Comparison of ENCODE assay signal across 1 cellular context in the genomic region with DNA sequence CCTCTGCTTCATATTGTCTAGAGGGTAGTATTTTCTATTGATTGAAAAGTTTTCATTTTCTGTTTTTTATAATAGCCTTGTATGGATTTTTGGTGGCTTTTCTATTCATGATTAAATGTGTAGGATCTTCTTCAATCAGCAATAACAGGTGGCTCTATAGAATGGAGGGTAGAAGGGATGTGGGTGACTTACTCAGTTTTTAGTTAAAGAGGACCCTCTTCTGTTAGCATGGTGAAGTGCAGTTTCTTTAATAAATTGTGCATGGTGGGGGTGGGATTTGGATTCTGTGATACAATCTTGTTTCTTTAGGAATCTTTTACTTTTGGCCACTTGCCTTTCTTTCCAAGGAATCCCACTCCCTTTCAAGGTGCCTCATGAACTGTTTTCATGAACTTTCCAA.
TF ChIP-seq lines count a peak whose summit lies in the region.

No MANE protein-coding gene starts in this region.

TF ChIP-seq in GM23338, 12 proteins besides CTCF, POLR2A, EP300 and RAD21 (continued from another document):
- TF ChIP-seq, protein P1, sequence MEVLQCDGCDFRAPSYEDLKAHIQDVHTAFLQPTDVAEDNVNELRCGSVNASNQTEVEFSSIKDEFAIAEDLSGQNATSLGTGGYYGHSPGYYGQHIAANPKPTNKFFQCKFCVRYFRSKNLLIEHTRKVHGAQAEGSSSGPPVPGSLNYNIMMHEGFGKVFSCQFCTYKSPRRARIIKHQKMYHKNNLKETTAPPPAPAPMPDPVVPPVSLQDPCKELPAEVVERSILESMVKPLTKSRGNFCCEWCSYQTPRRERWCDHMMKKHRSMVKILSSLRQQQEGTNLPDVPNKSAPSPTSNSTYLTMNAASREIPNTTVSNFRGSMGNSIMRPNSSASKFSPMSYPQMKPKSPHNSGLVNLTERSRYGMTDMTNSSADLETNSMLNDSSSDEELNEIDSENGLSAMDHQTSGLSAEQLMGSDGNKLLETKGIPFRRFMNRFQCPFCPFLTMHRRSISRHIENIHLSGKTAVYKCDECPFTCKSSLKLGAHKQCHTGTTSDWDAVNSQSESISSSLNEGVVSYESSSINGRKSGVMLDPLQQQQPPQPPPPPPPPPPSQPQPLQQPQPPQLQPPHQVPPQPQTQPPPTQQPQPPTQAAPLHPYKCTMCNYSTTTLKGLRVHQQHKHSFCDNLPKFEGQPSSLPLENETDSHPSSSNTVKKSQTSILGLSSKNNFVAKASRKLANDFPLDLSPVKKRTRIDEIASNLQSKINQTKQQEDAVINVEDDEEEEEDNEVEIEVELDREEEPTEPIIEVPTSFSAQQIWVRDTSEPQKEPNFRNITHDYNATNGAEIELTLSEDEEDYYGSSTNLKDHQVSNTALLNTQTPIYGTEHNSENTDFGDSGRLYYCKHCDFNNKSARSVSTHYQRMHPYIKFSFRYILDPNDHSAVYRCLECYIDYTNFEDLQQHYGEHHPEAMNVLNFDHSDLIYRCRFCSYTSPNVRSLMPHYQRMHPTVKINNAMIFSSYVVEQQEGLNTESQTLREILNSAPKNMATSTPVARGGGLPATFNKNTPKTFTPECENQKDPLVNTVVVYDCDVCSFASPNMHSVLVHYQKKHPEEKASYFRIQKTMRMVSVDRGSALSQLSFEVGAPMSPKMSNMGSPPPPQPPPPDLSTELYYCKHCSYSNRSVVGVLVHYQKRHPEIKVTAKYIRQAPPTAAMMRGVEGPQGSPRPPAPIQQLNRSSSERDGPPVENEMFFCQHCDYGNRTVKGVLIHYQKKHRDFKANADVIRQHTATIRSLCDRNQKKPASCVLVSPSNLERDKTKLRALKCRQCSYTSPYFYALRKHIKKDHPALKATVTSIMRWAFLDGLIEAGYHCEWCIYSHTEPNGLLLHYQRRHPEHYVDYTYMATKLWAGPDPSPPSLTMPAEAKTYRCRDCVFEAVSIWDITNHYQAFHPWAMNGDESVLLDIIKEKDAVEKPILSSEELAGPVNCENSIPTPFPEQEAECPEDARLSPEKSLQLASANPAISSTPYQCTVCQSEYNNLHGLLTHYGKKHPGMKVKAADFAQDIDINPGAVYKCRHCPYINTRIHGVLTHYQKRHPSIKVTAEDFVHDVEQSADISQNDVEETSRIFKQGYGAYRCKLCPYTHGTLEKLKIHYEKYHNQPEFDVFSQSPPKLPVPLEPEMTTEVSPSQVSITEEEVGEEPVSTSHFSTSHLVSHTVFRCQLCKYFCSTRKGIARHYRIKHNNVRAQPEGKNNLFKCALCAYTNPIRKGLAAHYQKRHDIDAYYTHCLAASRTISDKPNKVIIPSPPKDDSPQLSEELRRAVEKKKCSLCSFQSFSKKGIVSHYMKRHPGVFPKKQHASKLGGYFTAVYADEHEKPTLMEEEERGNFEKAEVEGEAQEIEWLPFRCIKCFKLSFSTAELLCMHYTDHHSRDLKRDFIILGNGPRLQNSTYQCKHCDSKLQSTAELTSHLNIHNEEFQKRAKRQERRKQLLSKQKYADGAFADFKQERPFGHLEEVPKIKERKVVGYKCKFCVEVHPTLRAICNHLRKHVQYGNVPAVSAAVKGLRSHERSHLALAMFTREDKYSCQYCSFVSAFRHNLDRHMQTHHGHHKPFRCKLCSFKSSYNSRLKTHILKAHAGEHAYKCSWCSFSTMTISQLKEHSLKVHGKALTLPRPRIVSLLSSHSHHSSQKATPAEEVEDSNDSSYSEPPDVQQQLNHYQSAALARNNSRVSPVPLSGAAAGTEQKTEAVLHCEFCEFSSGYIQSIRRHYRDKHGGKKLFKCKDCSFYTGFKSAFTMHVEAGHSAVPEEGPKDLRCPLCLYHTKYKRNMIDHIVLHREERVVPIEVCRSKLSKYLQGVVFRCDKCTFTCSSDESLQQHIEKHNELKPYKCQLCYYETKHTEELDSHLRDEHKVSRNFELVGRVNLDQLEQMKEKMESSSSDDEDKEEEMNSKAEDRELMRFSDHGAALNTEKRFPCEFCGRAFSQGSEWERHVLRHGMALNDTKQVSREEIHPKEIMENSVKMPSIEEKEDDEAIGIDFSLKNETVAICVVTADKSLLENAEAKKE (CRISPR knock-in tag; IDR thresholded peaks at IDR 0.05): no peak
